In the genomic region with DNA sequence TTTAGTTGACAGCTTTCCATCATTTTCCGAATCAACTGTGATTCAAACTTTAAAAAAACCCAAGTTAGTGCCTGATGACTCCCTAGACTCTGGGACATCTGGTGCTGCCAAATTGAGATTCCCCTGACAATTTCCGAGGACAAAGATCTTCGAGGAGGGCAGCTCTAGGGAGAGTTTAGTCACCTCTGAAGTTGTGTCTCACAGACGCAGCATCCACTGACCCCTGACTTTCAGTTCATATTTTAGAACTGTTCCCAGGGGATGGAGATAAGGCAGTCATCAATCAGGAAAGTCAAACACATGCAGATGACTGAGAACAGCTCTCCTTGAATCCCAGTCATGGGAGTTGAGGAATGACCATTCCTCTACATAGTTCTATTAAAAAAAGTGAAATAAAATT, we compare ENCODE assay signal across 18 cellular contexts.
"Had no signal": no experiment of that assay in that cellular context is flagged by ENCODE, and none has a peak within 500 bp of the region (broad histone marks: within the 10 kb centered on the region; RNA-seq: fewer than 3 reads in every experiment).

No MANE protein-coding gene starts in this region.

- H3K4me3 ChIP-seq: dorsolateral prefrontal cortex, gastroesophageal sphincter, mucosa of descending colon, ovary, right atrium auricular region, sigmoid colon, stomach, thoracic aorta, transverse colon had no signal

- H3K36me3 ChIP-seq: gastroesophageal sphincter, ovary, right atrium auricular region, sigmoid colon, stomach, thoracic aorta, transverse colon had no signal

- H3K9me3 ChIP-seq: gastroesophageal sphincter, ovary, right atrium auricular region, sigmoid colon, stomach, thoracic aorta, transverse colon had no signal

- DNase-seq: cortex of kidney; dorsolateral prefrontal cortex; effector CD8-positive, alpha-beta T cell; immature natural killer cell; mucosa of descending colon; naive thymus-derived CD8-positive, alpha-beta T cell; nucleus accumbens; ovary; sigmoid colon; small intestine; stimulated activated CD4-positive, alpha-beta T cell treated with anti-CD3 and anti-CD28 coated beads, Interleukin-12 subunit alpha, Interleukin-12 subunit beta, amount 100 ng/mL, for 4 hours; stimulated activated naive CD4-positive, alpha-beta T cell; stomach; substantia nigra; transverse colon had no signal

- H3K4me1 ChIP-seq: gastroesophageal sphincter, right atrium auricular region, sigmoid colon, stomach, transverse colon had no signal

- H3K27ac ChIP-seq: dorsolateral prefrontal cortex, gastroesophageal sphincter, ovary, right atrium auricular region, sigmoid colon, stomach, thoracic aorta, transverse colon had no signal

- H3K27me3 ChIP-seq: gastroesophageal sphincter, ovary, right atrium auricular region, sigmoid colon, stomach, transverse colon had no signal

- ATAC-seq: gastroesophageal sphincter; mucosa of descending colon; naive thymus-derived CD8-positive, alpha-beta T cell had no signal
